Comparison of ENCODE assay signal across 11 cellular contexts in the genomic region with DNA sequence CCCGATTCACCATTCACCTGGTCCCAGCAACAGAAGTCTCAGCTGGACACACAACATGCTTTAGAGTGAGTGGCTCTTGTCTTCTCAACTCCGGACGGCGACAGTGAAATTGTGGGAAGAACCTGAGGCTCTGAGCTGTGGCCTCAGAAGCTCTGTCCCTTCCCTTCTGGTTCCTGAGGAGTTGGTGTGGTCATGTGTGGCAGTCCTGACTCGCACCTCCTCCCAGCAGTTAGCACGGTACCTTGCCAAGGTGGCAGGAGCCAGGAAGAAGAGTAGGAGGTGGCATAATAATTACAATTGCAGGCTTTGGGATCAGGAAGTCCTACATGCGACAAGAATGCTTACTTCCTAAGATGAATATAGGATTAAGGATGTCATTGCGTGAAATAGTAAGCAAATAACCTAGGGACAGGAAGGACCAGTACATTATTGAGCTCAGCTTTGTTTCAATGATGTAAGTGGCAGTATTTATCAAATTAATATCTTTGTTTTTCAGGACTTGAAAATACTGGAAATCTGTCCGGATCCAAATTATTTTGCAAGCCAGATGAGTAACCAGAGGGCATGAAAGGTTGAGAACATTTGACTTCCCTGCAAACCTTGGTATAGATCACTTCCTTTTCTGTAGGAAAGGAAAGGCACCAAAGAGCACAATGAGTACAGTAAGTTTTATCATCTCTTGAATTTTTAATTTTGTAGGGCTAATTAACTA. TPM values are rescaled to one million over a fixed set of nuclear protein-coding genes. Genes with fewer than 3 reads are reported as not detected.
DNase-seq lines count a peak whose midpoint lies in the region; ATAC-seq and TF ChIP-seq lines count a peak whose summit lies in the region.
"Had no signal": no experiment of that assay in that cellular context is flagged by ENCODE, and none has a peak within 500 bp of the region (broad histone marks: within the 10 kb centered on the region; RNA-seq: fewer than 3 reads in every experiment).

No MANE protein-coding gene starts in this region.

- WGBS in GM23248 (ENCODE audit: low coverage in 1 of 2, low lambda C conversion rate in 2 of 2, missing lambda C conversion rate in 2 of 2), 2 experiments: 81% methylated on average over 9 of the region's 9 CpGs
- 90 to 92% methylated on average over 9 of the region's 9 CpGs for WGBS in sigmoid colon, 2 donors

- H3F3A ChIP-seq in GM23248 (ENCODE audit: insufficient read depth): peaks cover 32% of the 10 kb centered on the region

- TF ChIP-seq CTCF in sigmoid colon (IDR thresholded peaks at IDR 0.05): no peak

- H3K4me3 Mint-ChIP-seq in T-helper 17 cell: no peak overlapping the region
- H3K4me3 Mint-ChIP-seq: neural crest cell had no signal

- H3K27ac ChIP-seq in GM23248: peak overlapping the region; percentile 92
- peak overlapping the region in 1 of 4 donors; percentile 23 for H3K27ac ChIP-seq in sigmoid colon

- H3K36me3 Mint-ChIP-seq in T-helper 17 cell (ENCODE audit: low read depth): no peaks in the 10 kb centered on the region

- H3K27ac Mint-ChIP-seq in T-helper 17 cell: peak overlapping the region; percentile 16

- no peaks in the 10 kb centered on the region for H3K27me3 ChIP-seq in GM23248 (replicated peaks; ENCODE audit: insufficient read depth)
- no peaks in the 10 kb centered on the region for H3K27me3 ChIP-seq in sigmoid colon

- H3K9me2 ChIP-seq in GM23248 (ENCODE audit: insufficient read depth): no peaks in the 10 kb centered on the region
- H3K9me2 ChIP-seq: SK-N-SH had no signal

- no peak overlapping the region for H3K4me3 ChIP-seq in GM23248
- H3K4me3 ChIP-seq in sigmoid colon: no peak overlapping the region

- peaks cover 33% of the 10 kb centered on the region for H3K4me1 Mint-ChIP-seq in T-helper 17 cell

- H2AFZ ChIP-seq in GM23248: no peak overlapping the region

- H4K20me1 ChIP-seq in GM23248 (ENCODE audit: insufficient read depth): peaks cover 13% of the 10 kb centered on the region

- H3K4me1 ChIP-seq in GM23248 (ENCODE audit: insufficient read depth) (peaks cover 38% of the 10 kb centered on the region), sigmoid colon (peaks cover 0 to 45% (median 24%) of the 10 kb centered on the region in 4 donors)

- intact Hi-C loops in posterior vena cava (cut with DNase I): no loop called here
- intact Hi-C loops in sigmoid colon (cut with DNase I): no loop called here

- no peaks in the 10 kb centered on the region for H3K27me3 Mint-ChIP-seq in T-helper 17 cell

- peak overlapping the region; percentile 10 for H3K4me2 ChIP-seq in GM23248 (ENCODE audit: unreplicated experiment)
- H3K4me2 ChIP-seq: SK-N-SH had no signal

- H3K9me3 ChIP-seq in GM23248 (ENCODE audit: low read depth) (no peaks in the 10 kb centered on the region), T-helper 17 cell (ENCODE audit: control insufficient read depth, low read length, poor library complexity, severe bottlenecking) (no peaks in the 10 kb centered on the region), sigmoid colon (no peaks in the 10 kb centered on the region)
- H3K9me3 ChIP-seq: SK-N-SH had no signal

- H3K36me3 ChIP-seq in GM23248 (ENCODE audit: low read depth): peaks cover 17% of the 10 kb centered on the region
- peaks cover 5 to 38% (median 15%) of the 10 kb centered on the region in 4 donors for H3K36me3 ChIP-seq in sigmoid colon

- H3K79me2 ChIP-seq in GM23248 (ENCODE audit: insufficient read depth): peaks cover 100% of the 10 kb centered on the region

- in situ Hi-C loops in GM23248 (cut with MboI): no loop called here

- peak in 1 of 4 donors; percentile 30 for TF ChIP-seq EP300 in sigmoid colon (IDR thresholded peaks at IDR 0.05)

- peak overlapping the region; percentile 69 for H3K9ac ChIP-seq in GM23248
- H3K9ac ChIP-seq: SK-N-SH had no signal

- ATAC-seq in T-helper 17 cell (no peak), HG03520 (IDR thresholded peaks at IDR 0.05; ENCODE audit: unreplicated experiment) (no peak)

- no peak for TF ChIP-seq POLR2A in sigmoid colon (IDR thresholded peaks at IDR 0.05)

- DNase-seq in GM23248 (peak; percentile 55), T-helper 17 cell (no peak), epidermal melanocyte (ENCODE audit: insufficient read length, low spot score) (peak; percentile 9), posterior vena cava (ENCODE audit: low spot score) (peak; percentile 62), sigmoid colon (no peak), HuH-7 (ENCODE audit: low spot score) (no peak)
- DNase-seq: NCI-H1105 treated with DMSO at 0.1 percent for 48 hours, NCI-H82, SK-N-SH had no signal

RNA-seq across cellular contexts. Expression of a gene that starts 21.1 kb away (rescaled TPM):
- 66.5 and 67.5 TPM in 2 replicates for total RNA-seq in GM23248 (2014; rRNA removed; shearing (Covaris generic))
- polyA plus RNA-seq in GM23248 (2016; fragmentation: Nextera tagmentation; extraction: Ambion mirVana) (63.1 and 67.8 TPM in 2 replicates), sigmoid colon (10 to 100 TPM; 19.8 to 39.4 (median 31.2) TPM)
- total RNA-seq in T-helper 17 cell (100 to 1,000 TPM; 102 to 117 TPM), posterior vena cava (10 to 100 TPM; 38.7 to 38.9 TPM), sigmoid colon (10 to 100 TPM; 28.5 to 51.0 (median 40.4) TPM)

RNA-seq across cellular contexts. Expression of a gene that starts 46.5 kb away (rescaled TPM):
- total RNA-seq in GM23248 (2014; rRNA removed; shearing (Covaris generic)): 19.0 TPM in 2 replicates
- polyA plus RNA-seq in GM23248 (2016; fragmentation: Nextera tagmentation; extraction: Ambion mirVana) (3.8 and 5.0 TPM in 2 replicates), sigmoid colon (10 to 100 TPM in 1 of 3 donors, 1 to 10 TPM in 2; 6.0 to 16.1 (median 6.9) TPM)
- total RNA-seq in T-helper 17 cell (10 to 100 TPM; 34.8 to 39.8 TPM), posterior vena cava (10 to 100 TPM; 18.6 to 20.3 TPM), sigmoid colon (10 to 100 TPM; 17.4 to 32.4 (median 20.1) TPM)

Comparison
In these comparisons a context has a peak if more than half of its experiments do, and no peak if none do; other contexts are left out.
1. DNase-seq: peak in GM23248 (single experiment), epidermal melanocyte (single experiment) and posterior vena cava (single experiment); none in T-helper 17 cell (0 of 3), sigmoid colon (single experiment) and HuH-7 (single experiment).